In genomic region chr19:1856698-1857603, GRCh38 we compare ENCODE assay signal across 8 cellular contexts. TPM values are rescaled to one million over a fixed set of nuclear protein-coding genes. Genes with fewer than 3 reads are reported as not detected.
A peak's percentile ranks its signal among the peaks of the same experiment; 100 is the strongest.
DNase-seq lines count a peak whose midpoint lies in the region; ATAC-seq and TF ChIP-seq lines count a peak whose summit lies in the region.

No MANE protein-coding gene starts in this region.

- TF ChIP-seq CTCF in foreskin fibroblast (IDR thresholded peaks at IDR 0.05; ENCODE audit: low read depth, low read length) (no peak), nephron (IDR thresholded peaks at IDR 0.05; ENCODE audit: unreplicated experiment in 3 of 3) (no peak), uterus (IDR thresholded peaks at IDR 0.05) (no peak)

- peak; percentile 82 for DNase-seq in NCI-H69 (lab: John Stamatoyannopoulos, UW)
- DNase-seq in foreskin fibroblast, result peak; percentile 85 to 95
- DNase-seq in uterus, result peak; percentile 73 to 76

- H3K27me3 Mint-ChIP-seq in activated T-helper 17 cell treated with anti-CD3 and anti-CD28 coated beads, Interleukin-2, amount 50 U/mL, for 72 hours, result no peaks in the 10 kb centered on the region
- H3K27me3 Mint-ChIP-seq in nephron (ENCODE audit: low read depth), result peaks cover 7% of the 10 kb centered on the region

- H3K4me1 ChIP-seq in uterus, result peaks cover 0 to 38% of the 10 kb centered on the region in 2 donors

- no peaks in the 10 kb centered on the region for H3K9me3 ChIP-seq in uterus

- intact Hi-C loops in uterus (cut with DNase I; ENCODE audit: low total_unique reads), result no loop called here

- H3K27ac Mint-ChIP-seq in activated T-helper 17 cell treated with anti-CD3 and anti-CD28 coated beads, Interleukin-2, amount 50 U/mL, for 72 hours, result peak overlapping the region; percentile 80
- peak overlapping the region in 2 of 3 experiments; percentile 66 to 91 for H3K27ac Mint-ChIP-seq in nephron

- H3K36me3 ChIP-seq in uterus, result no peaks in the 10 kb centered on the region

- TF ChIP-seq POLR2A in GM18526 (IDR thresholded peaks at IDR 0.05; ENCODE audit: extremely low read depth, insufficient read length), result peak; percentile 41
- TF ChIP-seq POLR2A in uterus (IDR thresholded peaks at IDR 0.05), result no peak

- H3K27me3 ChIP-seq in uterus, result no peaks in the 10 kb centered on the region

- H3K4me3 Mint-ChIP-seq in activated T-helper 17 cell treated with anti-CD3 and anti-CD28 coated beads, Interleukin-2, amount 50 U/mL, for 72 hours, result peak overlapping the region; percentile 83
- peak overlapping the region; percentile 67 to 76 (median 72) for H3K4me3 Mint-ChIP-seq in nephron

- ATAC-seq in activated T-helper 17 cell treated with anti-CD3 and anti-CD28 coated beads, Interleukin-2, amount 50 U/mL, for 72 hours (replicated peaks), result peak; percentile 68
- ATAC-seq in GM18861 (IDR thresholded peaks at IDR 0.05; ENCODE audit: unreplicated experiment), result no peak
- no peak for ATAC-seq in HG03097 (IDR thresholded peaks at IDR 0.05; ENCODE audit: low FRiP score, unreplicated experiment)

- H3K27ac ChIP-seq in uterus, result peak overlapping the region; percentile 60 to 70

- peaks cover 9% of the 10 kb centered on the region for H3K4me1 Mint-ChIP-seq in activated T-helper 17 cell treated with anti-CD3 and anti-CD28 coated beads, Interleukin-2, amount 50 U/mL, for 72 hours
- peaks cover 37% of the 10 kb centered on the region for H3K4me1 Mint-ChIP-seq in nephron

- H3K4me3 ChIP-seq in foreskin fibroblast (ENCODE audit: low read depth in 1 of 2, low read length in 2 of 2) (peak overlapping the region; percentile 44 to 52), uterus (peak overlapping the region; percentile 24 to 30)

- H3K9me3 Mint-ChIP-seq in activated T-helper 17 cell treated with anti-CD3 and anti-CD28 coated beads, Interleukin-2, amount 50 U/mL, for 72 hours, result no peaks in the 10 kb centered on the region
- H3K9me3 Mint-ChIP-seq in nephron, result no peaks in the 10 kb centered on the region

- H3K36me3 Mint-ChIP-seq in activated T-helper 17 cell treated with anti-CD3 and anti-CD28 coated beads, Interleukin-2, amount 50 U/mL, for 72 hours (ENCODE audit: low read depth), result no peaks in the 10 kb centered on the region
- H3K36me3 Mint-ChIP-seq in nephron (ENCODE audit: low read depth), result no peaks in the 10 kb centered on the region

RNA-seq across cellular contexts. Expression of gene KLF16, which starts 6.4 kb away (rescaled TPM):
- total RNA-seq in activated T-helper 17 cell treated with anti-CD3 and anti-CD28 coated beads, Interleukin-2, amount 50 U/mL, for 72 hours, result 10 to 100 TPM; 16.3 to 32.9 TPM
- total RNA-seq in uterus, result 10 to 100 TPM in 1 of 4 donors, 1 to 10 TPM in 1, under 1 TPM in 1, not detected in 1; 0.26 to 17.7 (median 3.9) TPM

RNA-seq across cellular contexts. Expression of gene REXO1, which starts 8.7 kb away (rescaled TPM):
- 10 to 100 TPM; 39.7 to 50.0 TPM for total RNA-seq in activated T-helper 17 cell treated with anti-CD3 and anti-CD28 coated beads, Interleukin-2, amount 50 U/mL, for 72 hours
- total RNA-seq in uterus, result 10 to 100 TPM in 2 of 4 donors, 1 to 10 TPM in 2; 1.5 to 67.4 (median 25.1) TPM

RNA-seq across cellular contexts. Expression of gene ABHD17A, which starts 28.3 kb away (rescaled TPM):
- 100 to 1,000 TPM in 1 of 2 donors, 10 to 100 TPM in 1; 84.4 to 109 TPM for total RNA-seq in activated T-helper 17 cell treated with anti-CD3 and anti-CD28 coated beads, Interleukin-2, amount 50 U/mL, for 72 hours
- total RNA-seq in uterus, result 100 to 1,000 TPM in 1 of 4 donors, 10 to 100 TPM in 3; 33.8 to 142 (median 63.7) TPM

RNA-seq across cellular contexts. Expression of gene ATP8B3, which starts 44.9 kb away (rescaled TPM):
- 10 to 100 TPM; 10.1 to 44.8 TPM for total RNA-seq in activated T-helper 17 cell treated with anti-CD3 and anti-CD28 coated beads, Interleukin-2, amount 50 U/mL, for 72 hours
- 1 to 10 TPM in 3 of 4 donors, not detected in 1; 1.0 to 3.3 (median 1.7) TPM for total RNA-seq in uterus

RNA-seq across cellular contexts. Expression of gene ADAT3, which starts 48.2 kb away (rescaled TPM):
- total RNA-seq in activated T-helper 17 cell treated with anti-CD3 and anti-CD28 coated beads, Interleukin-2, amount 50 U/mL, for 72 hours, result 10 to 100 TPM; 11.6 to 12.2 TPM
- 1 to 10 TPM; 1.0 to 5.5 (median 2.8) TPM for total RNA-seq in uterus
